11 cellular contexts compared by ENCODE assay signal in genomic region chr2:71716697-71717624, GRCh38.
DNase-seq lines count a peak whose midpoint lies in the region; ATAC-seq and TF ChIP-seq lines count a peak whose summit lies in the region.
"Had no signal": no experiment of that assay in that cellular context is flagged by ENCODE, and none has a peak within 500 bp of the region (broad histone marks: within the 10 kb centered on the region; RNA-seq: fewer than 3 reads in every experiment).

No MANE protein-coding gene starts in this region.

- ATAC-seq in heart left ventricle (peak; percentile 94 to 97 (median 96)), HG03469 (IDR thresholded peaks at IDR 0.05; ENCODE audit: unreplicated experiment) (no peak), GM19463 (IDR thresholded peaks at IDR 0.05; ENCODE audit: unreplicated experiment) (no peak)

- no peak for TF ChIP-seq POLR2A in heart left ventricle (IDR thresholded peaks at IDR 0.05)

- H3K36me3 ChIP-seq in GM23248 (ENCODE audit: low read depth): no peaks in the 10 kb centered on the region
- H3K36me3 ChIP-seq in adipocyte (ENCODE audit: control insufficient read depth, insufficient read depth, low read length, severe bottlenecking): no peaks in the 10 kb centered on the region
- no peaks in the 10 kb centered on the region for H3K36me3 ChIP-seq in heart left ventricle
- H3K36me3 ChIP-seq in skeletal muscle satellite cell (ENCODE audit: insufficient read depth, low read length): no peaks in the 10 kb centered on the region

- TF ChIP-seq CTCF in heart left ventricle (IDR thresholded peaks at IDR 0.05) (no peak), progenitor cell of endocrine pancreas (IDR thresholded peaks at IDR 0.05; ENCODE audit: unreplicated experiment) (no peak)

- H2AFZ ChIP-seq in GM23248: no peak overlapping the region

- H3K27me3 ChIP-seq in GM23248 (replicated peaks; ENCODE audit: insufficient read depth): no peaks in the 10 kb centered on the region
- no peaks in the 10 kb centered on the region for H3K27me3 ChIP-seq in adipocyte (replicated peaks; ENCODE audit: control insufficient read depth, insufficient read depth, low read length)
- H3K27me3 ChIP-seq in heart left ventricle: no peaks in the 10 kb centered on the region
- peaks cover 8% of the 10 kb centered on the region for H3K27me3 ChIP-seq in skeletal muscle satellite cell (ENCODE audit: control insufficient read depth, insufficient read depth, low read length)

- H3K27ac Mint-ChIP-seq in progenitor cell of endocrine pancreas: no peak overlapping the region
- H3K27ac Mint-ChIP-seq: activated CD4-positive, alpha-beta memory T cell treated with anti-CD3 and anti-CD28 coated beads, Interleukin-2, amount 10 ng/mL, durations not matched to agents 7 days and 5 days; naive B cell had no signal

- peaks cover 9% of the 10 kb centered on the region for H3K27me3 Mint-ChIP-seq in progenitor cell of endocrine pancreas
- H3K27me3 Mint-ChIP-seq: activated CD4-positive, alpha-beta memory T cell treated with anti-CD3 and anti-CD28 coated beads, Interleukin-2, amount 10 ng/mL, durations not matched to agents 7 days and 5 days had no signal

- H3K9me2 ChIP-seq in GM23248 (ENCODE audit: insufficient read depth): no peaks in the 10 kb centered on the region

- H3K27ac ChIP-seq in GM23248: no peak overlapping the region
- peak overlapping the region in 10 of 12 donors; percentile 38 to 89 (median 74) for H3K27ac ChIP-seq in heart left ventricle

- H3K9ac ChIP-seq in GM23248 (no peak overlapping the region), adipocyte (ENCODE audit: low read length) (peak overlapping the region; percentile 67), skeletal muscle satellite cell (ENCODE audit: low read depth, low read length) (peak overlapping the region; percentile 17)

- no peak overlapping the region for H3K4me3 Mint-ChIP-seq in progenitor cell of endocrine pancreas (ENCODE audit: low read depth)
- H3K4me3 Mint-ChIP-seq: activated CD4-positive, alpha-beta memory T cell treated with anti-CD3 and anti-CD28 coated beads, Interleukin-2, amount 10 ng/mL, durations not matched to agents 7 days and 5 days; naive B cell had no signal

- no peak overlapping the region for H3K4me3 ChIP-seq in GM23248
- H3K4me3 ChIP-seq in adipocyte (ENCODE audit: low read length): peak overlapping the region; percentile 26
- peak overlapping the region in 1 of 12 donors; percentile 7 for H3K4me3 ChIP-seq in heart left ventricle
- no peak overlapping the region for H3K4me3 ChIP-seq in skeletal muscle satellite cell (ENCODE audit: low read length)

- WGBS in GM23248 (ENCODE audit: low coverage in 1 of 2, low lambda C conversion rate in 2 of 2, missing lambda C conversion rate in 2 of 2), 2 experiments: 14 to 23% methylated on average over 15 to 17 of the region's 17 CpGs
- 10 to 26% (median 18%) methylated on average over 10 to 17 of the region's 17 CpGs for WGBS in heart left ventricle, 4 donors

- H3K9me3 Mint-ChIP-seq in progenitor cell of endocrine pancreas (ENCODE audit: low read depth): no peaks in the 10 kb centered on the region
- H3K9me3 Mint-ChIP-seq: activated CD4-positive, alpha-beta memory T cell treated with anti-CD3 and anti-CD28 coated beads, Interleukin-2, amount 10 ng/mL, durations not matched to agents 7 days and 5 days had no signal

- H3K36me3 Mint-ChIP-seq in progenitor cell of endocrine pancreas (ENCODE audit: insufficient read depth): no peaks in the 10 kb centered on the region
- H3K36me3 Mint-ChIP-seq: naive B cell had no signal

- in situ Hi-C loops in GM23248 (cut with MboI): no loop called here

- H3K9me3 ChIP-seq in GM23248 (ENCODE audit: low read depth): no peaks in the 10 kb centered on the region
- H3K9me3 ChIP-seq in adipocyte (ENCODE audit: control insufficient read depth, low read length): no peaks in the 10 kb centered on the region
- no peaks in the 10 kb centered on the region for H3K9me3 ChIP-seq in heart left ventricle
- H3K9me3 ChIP-seq in skeletal muscle satellite cell (replicated peaks; ENCODE audit: low read length): no peaks in the 10 kb centered on the region

- peaks cover 4% of the 10 kb centered on the region for H3K4me1 Mint-ChIP-seq in progenitor cell of endocrine pancreas (ENCODE audit: low read depth)
- H3K4me1 Mint-ChIP-seq: activated CD4-positive, alpha-beta memory T cell treated with anti-CD3 and anti-CD28 coated beads, Interleukin-2, amount 10 ng/mL, durations not matched to agents 7 days and 5 days; naive B cell had no signal

- no peaks in the 10 kb centered on the region for H4K20me1 ChIP-seq in GM23248 (ENCODE audit: insufficient read depth)

- DNase-seq in GM23248: peak; percentile 93
- DNase-seq in adipocyte (ENCODE audit: low read depth): peak; percentile 88
- peak; percentile 94 to 97 (median 95) for DNase-seq in heart left ventricle
- no peak for DNase-seq in progenitor cell of endocrine pancreas (ENCODE audit: low spot score, unreplicated experiment)
- no peak for DNase-seq in inferior parietal cortex (ENCODE audit: extremely low spot score)
- DNase-seq: activated CD4-positive, alpha-beta memory T cell treated with anti-CD3 and anti-CD28 coated beads, Interleukin-2, amount 10 ng/mL, durations not matched to agents 7 days and 5 days; effector CD8-positive, alpha-beta T cell; naive B cell had no signal

- intact Hi-C loops in heart left ventricle (cut with DNase I): loop anchor here in 1 of 10 donors (1.0 kb wide), 1 partner anchor 102 kb away; no protein-coding TSS in a partner anchor

- H3K4me2 ChIP-seq in GM23248 (ENCODE audit: unreplicated experiment): peak overlapping the region; percentile 15
- H3K4me2 ChIP-seq in skeletal muscle satellite cell (ENCODE audit: low read length): peak overlapping the region; percentile 55

- peaks cover 42% of the 10 kb centered on the region for H3K4me1 ChIP-seq in GM23248 (ENCODE audit: insufficient read depth)
- H3K4me1 ChIP-seq in adipocyte (ENCODE audit: control insufficient read depth, insufficient read depth, low read length): peaks cover 79% of the 10 kb centered on the region
- H3K4me1 ChIP-seq in heart left ventricle: peaks cover 0 to 84% (median 44%) of the 10 kb centered on the region in 12 donors
- H3K4me1 ChIP-seq in skeletal muscle satellite cell (ENCODE audit: control insufficient read depth, insufficient read depth, low read length): peaks cover 67% of the 10 kb centered on the region

- no peaks in the 10 kb centered on the region for H3K79me2 ChIP-seq in GM23248 (ENCODE audit: insufficient read depth)

- H3F3A ChIP-seq in GM23248 (ENCODE audit: insufficient read depth): peaks cover 11% of the 10 kb centered on the region

Comparison
In these comparisons a context has a peak if more than half of its experiments do, and no peak if none do; other contexts are left out.
1. DNase-seq: peak in GM23248 (single experiment), adipocyte (single experiment) and heart left ventricle (5 of 5); none in progenitor cell of endocrine pancreas (single experiment) and inferior parietal cortex (single experiment).
2. ATAC-seq: peak in heart left ventricle (4 of 4); none in HG03469 (single experiment) and GM19463 (single experiment).